12 cellular contexts compared by ENCODE assay signal in genomic region chr9:107131108-107131799, GRCh38.
DNase-seq lines count a peak whose midpoint lies in the region; ATAC-seq, FAIRE-seq and TF ChIP-seq lines count a peak whose summit lies in the region.
"Had no signal": no experiment of that assay in that cellular context is flagged by ENCODE, and none has a peak within 500 bp of the region (broad histone marks: within the 10 kb centered on the region; RNA-seq: fewer than 3 reads in every experiment).

No MANE protein-coding gene starts in this region.

- no peaks in the 10 kb centered on the region for H3K27me3 ChIP-seq in HAP-1 (ENCODE audit: low read depth)
- H3K27me3 ChIP-seq in bronchial epithelial cell (ENCODE audit: control insufficient read depth, insufficient read depth, low read length) = peaks cover 5% of the 10 kb centered on the region
- H3K27me3 ChIP-seq in naive thymus-derived CD4-positive, alpha-beta T cell (ENCODE audit: control insufficient read depth in 2 of 2, insufficient read depth in 2 of 2, low read length in 2 of 2) = no peaks in the 10 kb centered on the region

- H3K4me3 Mint-ChIP-seq in activated T-cell treated with anti-CD3 and anti-CD28 coated beads, Interleukin-2, amount 50 U/mL, for 72 hours = no peak overlapping the region
- no peak overlapping the region for H3K4me3 Mint-ChIP-seq in naive thymus-derived CD4-positive, alpha-beta T cell
- H3K4me3 Mint-ChIP-seq: CD8-positive, alpha-beta memory T cell had no signal

- no peaks in the 10 kb centered on the region for H3K36me3 ChIP-seq in HAP-1 (replicated peaks)
- no peaks in the 10 kb centered on the region for H3K36me3 ChIP-seq in bronchial epithelial cell (ENCODE audit: control insufficient read depth, insufficient read depth, low read length)
- no peaks in the 10 kb centered on the region for H3K36me3 ChIP-seq in naive thymus-derived CD4-positive, alpha-beta T cell (ENCODE audit: control insufficient read depth in 2 of 3, insufficient read depth in 3 of 3, low read length in 3 of 3)

- H3K36me3 Mint-ChIP-seq in activated T-cell treated with anti-CD3 and anti-CD28 coated beads, Interleukin-2, amount 50 U/mL, for 72 hours (ENCODE audit: insufficient read depth in 2 of 2) = no peaks in the 10 kb centered on the region
- no peaks in the 10 kb centered on the region for H3K36me3 Mint-ChIP-seq in naive thymus-derived CD4-positive, alpha-beta T cell
- H3K36me3 Mint-ChIP-seq: CD8-positive, alpha-beta memory T cell had no signal

- H3K4me1 Mint-ChIP-seq in activated T-cell treated with anti-CD3 and anti-CD28 coated beads, Interleukin-2, amount 50 U/mL, for 72 hours (ENCODE audit: low read depth) = no peaks in the 10 kb centered on the region
- no peaks in the 10 kb centered on the region for H3K4me1 Mint-ChIP-seq in naive thymus-derived CD4-positive, alpha-beta T cell
- H3K4me1 Mint-ChIP-seq: CD8-positive, alpha-beta memory T cell had no signal

- DNase-seq in HAP-1 (ENCODE audit: low spot score in 2 of 2) (peak; percentile 62), NCI-H2107 treated with DMSO at 0.1 percent for 48 hours (lab: John Stamatoyannopoulos, UW; ENCODE audit: unreplicated experiment) (peak; percentile 82), bronchial epithelial cell (ENCODE audit: low read depth) (peak; percentile 35), retina (peak; percentile 54), occipital lobe (lab: John Stamatoyannopoulos, UW) (no peak)
- no peak for DNase-seq in activated T-cell treated with anti-CD3 and anti-CD28 coated beads, Interleukin-2, amount 50 U/mL, for 72 hours
- no peak for DNase-seq in naive thymus-derived CD4-positive, alpha-beta T cell
- DNase-seq: CD8-positive, alpha-beta memory T cell; SK-N-SH had no signal

- intact Hi-C loops in naive thymus-derived CD4-positive, alpha-beta T cell (cut with micrococcal nuclease) = no loop called here

- H3K27ac ChIP-seq in naive thymus-derived CD4-positive, alpha-beta T cell (ENCODE audit: low read depth, low read length) = no peak overlapping the region

- no peaks in the 10 kb centered on the region for H3K9me3 ChIP-seq in HAP-1
- no peaks in the 10 kb centered on the region for H3K9me3 ChIP-seq in naive thymus-derived CD4-positive, alpha-beta T cell (ENCODE audit: control insufficient read depth in 2 of 3, low read length in 3 of 3)
- H3K9me3 ChIP-seq: SK-N-SH had no signal

- no peak overlapping the region for H3K27ac Mint-ChIP-seq in activated T-cell treated with anti-CD3 and anti-CD28 coated beads, Interleukin-2, amount 50 U/mL, for 72 hours
- H3K27ac Mint-ChIP-seq in naive thymus-derived CD4-positive, alpha-beta T cell = no peak overlapping the region
- H3K27ac Mint-ChIP-seq: activated T-helper 2 cell treated with anti-CD3 and anti-CD28 coated beads, Interferon-gamma antibody, Interleukin-2, Interleukin-4, amounts not matched to agents 10 μg/mL and 5 μg/mL and 100 μg/mL, durations not matched to agents 14 hours and 24 hours and 36 hours had no signal

- CTCF ChIA-PET in naive thymus-derived CD4-positive, alpha-beta T cell (lab: Charles Lee) = no interaction called here

- POLR2A ChIA-PET in naive thymus-derived CD4-positive, alpha-beta T cell (lab: Charles Lee) = no interaction called here

- no peak for TF ChIP-seq CTCF in bronchial epithelial cell (IDR thresholded peaks at IDR 0.05; ENCODE audit: insufficient read depth, low read length, severe bottlenecking)

- FAIRE-seq in bronchial epithelial cell (lab: Jason Lieb, UNC) = no peak
- FAIRE-seq: K562 had no signal

- in situ Hi-C loops in HAP-1 (cut with MboI; ENCODE audit: low sequenced_read_pairs) = no loop called here

- peaks cover 9% of the 10 kb centered on the region for H3K4me1 ChIP-seq in HAP-1
- H3K4me1 ChIP-seq in naive thymus-derived CD4-positive, alpha-beta T cell (ENCODE audit: control insufficient read depth in 2 of 2, insufficient read depth in 2 of 2, low read length in 2 of 2) = no peaks in the 10 kb centered on the region

- H3K9me3 Mint-ChIP-seq in activated T-cell treated with anti-CD3 and anti-CD28 coated beads, Interleukin-2, amount 50 U/mL, for 72 hours = no peaks in the 10 kb centered on the region
- peaks cover 0 to 2% (median 0%) of the 10 kb centered on the region in 11 donors for H3K9me3 Mint-ChIP-seq in naive thymus-derived CD4-positive, alpha-beta T cell
- H3K9me3 Mint-ChIP-seq: activated T-helper 2 cell treated with anti-CD3 and anti-CD28 coated beads, Interferon-gamma antibody, Interleukin-2, Interleukin-4, amounts not matched to agents 10 μg/mL and 5 μg/mL and 100 μg/mL, durations not matched to agents 14 hours and 24 hours and 36 hours had no signal

- H3K27me3 Mint-ChIP-seq in activated T-cell treated with anti-CD3 and anti-CD28 coated beads, Interleukin-2, amount 50 U/mL, for 72 hours (ENCODE audit: low read depth) = peaks cover 14% of the 10 kb centered on the region
- peaks cover 8 to 28% (median 13%) of the 10 kb centered on the region in 5 donors for H3K27me3 Mint-ChIP-seq in naive thymus-derived CD4-positive, alpha-beta T cell

- ATAC-seq in activated T-cell treated with anti-CD3 and anti-CD28 coated beads, Interleukin-2, amount 50 U/mL, for 72 hours (replicated peaks in 1 of 2) = no peak
- ATAC-seq in naive thymus-derived CD4-positive, alpha-beta T cell = no peak
- ATAC-seq: activated CD4-positive, CD25-positive, alpha-beta regulatory T cell treated with anti-CD3 and anti-CD28 coated beads, Interleukin-2, amount 50 U/mL, for 24 hours; K562 had no signal

- H3K4me3 ChIP-seq in HAP-1 = no peak overlapping the region
- no peak overlapping the region for H3K4me3 ChIP-seq in bronchial epithelial cell (ENCODE audit: low read depth, low read length)
- H3K4me3 ChIP-seq in naive thymus-derived CD4-positive, alpha-beta T cell (ENCODE audit: low read length) = no peak overlapping the region
- H3K4me3 ChIP-seq: K562 had no signal

Comparison
In these comparisons a context has a peak if more than half of its experiments do, and no peak if none do; other contexts are left out.
1. DNase-seq: peak in HAP-1 (2 of 2), NCI-H2107 treated with DMSO at 0.1 percent for 48 hours (single experiment), bronchial epithelial cell (single experiment) and retina (single experiment); none in activated T-cell treated with anti-CD3 and anti-CD28 coated beads, Interleukin-2, amount 50 U/mL, for 72 hours (0 of 2), occipital lobe (single experiment) and naive thymus-derived CD4-positive, alpha-beta T cell (0 of 9).